In the genomic region with DNA sequence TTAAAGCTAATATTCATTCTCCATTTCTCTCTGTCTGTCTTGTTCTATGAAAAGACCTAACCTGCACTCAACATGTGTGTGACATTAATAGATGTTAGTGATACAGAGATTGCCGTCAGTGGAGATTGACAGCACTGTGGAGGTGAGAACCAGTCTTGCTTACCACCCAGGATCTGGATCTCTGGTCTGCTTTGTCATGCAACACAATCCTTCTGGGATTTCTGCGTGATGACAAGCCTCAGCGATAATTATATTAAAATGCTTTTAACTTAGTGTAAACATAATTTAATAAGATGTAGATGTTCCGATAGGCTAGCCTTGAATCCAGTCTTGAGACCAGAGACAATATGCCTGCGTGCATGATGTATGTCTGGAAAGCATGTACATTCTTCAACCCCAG, we compare ENCODE assay signal across 19 cellular contexts.
DNase-seq lines count a peak whose midpoint lies in the region; ATAC-seq, FAIRE-seq and TF ChIP-seq lines count a peak whose summit lies in the region.
"Had no signal": no experiment of that assay in that cellular context is flagged by ENCODE, and none has a peak within 500 bp of the region (broad histone marks: within the 10 kb centered on the region; RNA-seq: fewer than 3 reads in every experiment).

No MANE protein-coding gene starts in this region.

- H3K4me3 ChIP-seq in stomach, result no peak overlapping the region
- H3K4me3 ChIP-seq in trophoblast cell (ENCODE audit: low read depth, low read length), result no peak overlapping the region

- no peak overlapping the region for H2AK5ac ChIP-seq in trophoblast cell (ENCODE audit: low read length)

- DNase-seq in D721Med (ENCODE audit: insufficient read length, low spot score), result no peak
- peak; percentile 75 for DNase-seq in NCI-H82 (lab: John Stamatoyannopoulos, UW)
- no peak for DNase-seq in stomach
- no peak for DNase-seq in trophoblast cell
- DNase-seq: C1 segment of cervical spinal cord; CD4-positive, CD25-positive, alpha-beta regulatory T cell; CD8-positive, alpha-beta memory T cell; COR-L47; DMS153; DMS79; GDM1; GOT3; HCEC 1CT had no signal

- H3K79me1 ChIP-seq in trophoblast cell (ENCODE audit: low read length), result no peaks in the 10 kb centered on the region

- H4K8ac ChIP-seq in trophoblast cell (ENCODE audit: low read depth, low read length), result no peak overlapping the region

- no peak overlapping the region for H2BK12ac ChIP-seq in trophoblast cell (ENCODE audit: low read length)

- H3K4me1 ChIP-seq in stomach, result peaks cover 0 to 9% (median 0%) of the 10 kb centered on the region in 4 donors
- no peaks in the 10 kb centered on the region for H3K4me1 ChIP-seq in trophoblast cell (ENCODE audit: control insufficient read depth in 1 of 2, insufficient read depth in 2 of 2, low read length in 2 of 2)

- TF ChIP-seq EP300 in stomach (IDR thresholded peaks at IDR 0.05), result no peak

- no peak overlapping the region for H2AFZ ChIP-seq in trophoblast cell (ENCODE audit: insufficient read depth, low read length, poor library complexity)

- H4K91ac ChIP-seq in trophoblast cell (ENCODE audit: low read depth, low read length), result no peak overlapping the region

- H3K9me3 ChIP-seq in stomach (no peaks in the 10 kb centered on the region), trophoblast cell (ENCODE audit: insufficient read depth, low read depth, low read length) (no peaks in the 10 kb centered on the region)

- no peak overlapping the region for H3K4ac ChIP-seq in trophoblast cell (ENCODE audit: low read depth, low read length)

- no peak overlapping the region for H3K4me2 ChIP-seq in trophoblast cell (ENCODE audit: low read length)
- H3K4me2 ChIP-seq: KMS-11 had no signal

- H3K27ac ChIP-seq in stomach (no peak overlapping the region), trophoblast cell (ENCODE audit: low read depth, low read length) (no peak overlapping the region)
- H3K27ac ChIP-seq: KMS-11 had no signal

- peak; percentile 89 for FAIRE-seq in D721Med (lab: Jason Lieb, UNC)
- FAIRE-seq: GM12892, GM18507 had no signal

- 81 to 90% (median 86%) methylated on average over 5 of the region's 5 CpGs for WGBS in stomach, 5 donors
- no CpG with 5 or more reads among the region's 5 CpGs for WGBS in trophoblast cell (ENCODE audit: extremely low coverage, insufficient coverage, insufficient read length)

- no peak overlapping the region for H4K12ac ChIP-seq in trophoblast cell (ENCODE audit: low read depth, low read length)

- no peak overlapping the region for H3K9ac ChIP-seq in trophoblast cell (ENCODE audit: low read length)
- H3K9ac ChIP-seq: KMS-11 had no signal

- no peak overlapping the region for H2BK120ac ChIP-seq in trophoblast cell (ENCODE audit: insufficient read depth, low read length, poor library complexity)

- H3K79me2 ChIP-seq in trophoblast cell (ENCODE audit: control insufficient read depth, insufficient read depth, low read length, poor library complexity), result no peaks in the 10 kb centered on the region

- ATAC-seq in SK-N-SH treated with all-trans-retinoic acid at 6 μM for 48 hours (no peak), HG02970 (IDR thresholded peaks at IDR 0.05; ENCODE audit: low FRiP score, unreplicated experiment) (no peak), GM18520 (IDR thresholded peaks at IDR 0.05; ENCODE audit: unreplicated experiment) (no peak)

- H3K23ac ChIP-seq in trophoblast cell (ENCODE audit: low read length), result no peak overlapping the region

- intact Hi-C loops in stomach (cut with DNase I; ENCODE audit: low total_unique reads), result no loop called here

- TF ChIP-seq POLR2A in stomach (IDR thresholded peaks at IDR 0.05), result no peak

- H3K36me3 ChIP-seq in stomach, result no peaks in the 10 kb centered on the region
- H3K36me3 ChIP-seq in trophoblast cell (ENCODE audit: control insufficient read depth in 1 of 2, insufficient read depth in 2 of 2, low read length in 2 of 2), result no peaks in the 10 kb centered on the region

- no peak overlapping the region for H3K18ac ChIP-seq in trophoblast cell (ENCODE audit: low read length)

- no peak for TF ChIP-seq CTCF in D721Med (IDR thresholded peaks at IDR 0.05; ENCODE audit: insufficient read depth, missing control alignments)
- TF ChIP-seq CTCF in stomach (IDR thresholded peaks at IDR 0.05), result no peak

- H2BK5ac ChIP-seq in trophoblast cell (ENCODE audit: low read depth, low read length, poor library complexity), result no peak overlapping the region

- no peaks in the 10 kb centered on the region for H3K27me3 ChIP-seq in stomach
- no peaks in the 10 kb centered on the region for H3K27me3 ChIP-seq in trophoblast cell (ENCODE audit: insufficient read depth, low read length)

- H3K14ac ChIP-seq in trophoblast cell (ENCODE audit: low read length), result no peak overlapping the region

TF ChIP-seq in SK-N-SH treated with all-trans-retinoic acid at 6 μM for 48 hours, 23 proteins besides CTCF, POLR2A, EP300 and RAD21:
- TF ChIP-seq ZNF8 (CRISPR knock-in tag; IDR thresholded peaks at IDR 0.05), result peak; percentile 63
- TF ChIP-seq CSDC2 (CRISPR knock-in tag; IDR thresholded peaks at IDR 0.05), result 0 out of 2 replicates have a peak, but pooled peaks have one; percentile 37
- peak; percentile 57; the same call in 1 of the 2 replicates for TF ChIP-seq PPARA (CRISPR knock-in tag; IDR thresholded peaks at IDR 0.05; ENCODE audit: borderline replicate concordance)
- TF ChIP-seq, protein P1, sequence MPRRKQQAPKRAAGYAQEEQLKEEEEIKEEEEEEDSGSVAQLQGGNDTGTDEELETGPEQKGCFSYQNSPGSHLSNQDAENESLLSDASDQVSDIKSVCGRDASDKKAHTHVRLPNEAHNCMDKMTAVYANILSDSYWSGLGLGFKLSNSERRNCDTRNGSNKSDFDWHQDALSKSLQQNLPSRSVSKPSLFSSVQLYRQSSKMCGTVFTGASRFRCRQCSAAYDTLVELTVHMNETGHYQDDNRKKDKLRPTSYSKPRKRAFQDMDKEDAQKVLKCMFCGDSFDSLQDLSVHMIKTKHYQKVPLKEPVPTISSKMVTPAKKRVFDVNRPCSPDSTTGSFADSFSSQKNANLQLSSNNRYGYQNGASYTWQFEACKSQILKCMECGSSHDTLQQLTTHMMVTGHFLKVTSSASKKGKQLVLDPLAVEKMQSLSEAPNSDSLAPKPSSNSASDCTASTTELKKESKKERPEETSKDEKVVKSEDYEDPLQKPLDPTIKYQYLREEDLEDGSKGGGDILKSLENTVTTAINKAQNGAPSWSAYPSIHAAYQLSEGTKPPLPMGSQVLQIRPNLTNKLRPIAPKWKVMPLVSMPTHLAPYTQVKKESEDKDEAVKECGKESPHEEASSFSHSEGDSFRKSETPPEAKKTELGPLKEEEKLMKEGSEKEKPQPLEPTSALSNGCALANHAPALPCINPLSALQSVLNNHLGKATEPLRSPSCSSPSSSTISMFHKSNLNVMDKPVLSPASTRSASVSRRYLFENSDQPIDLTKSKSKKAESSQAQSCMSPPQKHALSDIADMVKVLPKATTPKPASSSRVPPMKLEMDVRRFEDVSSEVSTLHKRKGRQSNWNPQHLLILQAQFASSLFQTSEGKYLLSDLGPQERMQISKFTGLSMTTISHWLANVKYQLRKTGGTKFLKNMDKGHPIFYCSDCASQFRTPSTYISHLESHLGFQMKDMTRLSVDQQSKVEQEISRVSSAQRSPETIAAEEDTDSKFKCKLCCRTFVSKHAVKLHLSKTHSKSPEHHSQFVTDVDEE (CRISPR knock-in tag; IDR thresholded peaks at IDR 0.05), result peak; percentile 85
- TF ChIP-seq ISL1 (CRISPR knock-in tag; IDR thresholded peaks at IDR 0.05), result peak; percentile 98
- TF ChIP-seq PATZ1 (CRISPR knock-in tag; IDR thresholded peaks at IDR 0.05; ENCODE audit: borderline replicate concordance), result peak; percentile 33; the same call in 1 of the 2 replicates
- TF ChIP-seq BACH2 (CRISPR knock-in tag; IDR thresholded peaks at IDR 0.05; ENCODE audit: borderline replicate concordance), result no peak
- TF ChIP-seq TCF4 (CRISPR knock-in tag; IDR thresholded peaks at IDR 0.05; ENCODE audit: borderline replicate concordance), result peak; percentile 86; the same call in 1 of the 2 replicates
- no peak for TF ChIP-seq ZNF565 (CRISPR knock-in tag; conservative IDR thresholded peaks at IDR 0.05; ENCODE audit: low read depth)
- TF ChIP-seq, protein P2, sequence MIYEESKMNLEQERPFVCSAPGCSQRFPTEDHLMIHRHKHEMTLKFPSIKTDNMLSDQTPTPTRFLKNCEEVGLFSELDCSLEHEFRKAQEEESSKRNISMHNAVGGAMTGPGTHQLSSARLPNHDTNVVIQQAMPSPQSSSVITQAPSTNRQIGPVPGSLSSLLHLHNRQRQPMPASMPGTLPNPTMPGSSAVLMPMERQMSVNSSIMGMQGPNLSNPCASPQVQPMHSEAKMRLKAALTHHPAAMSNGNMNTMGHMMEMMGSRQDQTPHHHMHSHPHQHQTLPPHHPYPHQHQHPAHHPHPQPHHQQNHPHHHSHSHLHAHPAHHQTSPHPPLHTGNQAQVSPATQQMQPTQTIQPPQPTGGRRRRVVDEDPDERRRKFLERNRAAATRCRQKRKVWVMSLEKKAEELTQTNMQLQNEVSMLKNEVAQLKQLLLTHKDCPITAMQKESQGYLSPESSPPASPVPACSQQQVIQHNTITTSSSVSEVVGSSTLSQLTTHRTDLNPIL (CRISPR knock-in tag; IDR thresholded peaks at IDR 0.05; ENCODE audit: low read depth), result peak; percentile 41; the same call in 1 of the 2 replicates
